ENCODE assay signal across 1 cellular context in the genomic region with DNA sequence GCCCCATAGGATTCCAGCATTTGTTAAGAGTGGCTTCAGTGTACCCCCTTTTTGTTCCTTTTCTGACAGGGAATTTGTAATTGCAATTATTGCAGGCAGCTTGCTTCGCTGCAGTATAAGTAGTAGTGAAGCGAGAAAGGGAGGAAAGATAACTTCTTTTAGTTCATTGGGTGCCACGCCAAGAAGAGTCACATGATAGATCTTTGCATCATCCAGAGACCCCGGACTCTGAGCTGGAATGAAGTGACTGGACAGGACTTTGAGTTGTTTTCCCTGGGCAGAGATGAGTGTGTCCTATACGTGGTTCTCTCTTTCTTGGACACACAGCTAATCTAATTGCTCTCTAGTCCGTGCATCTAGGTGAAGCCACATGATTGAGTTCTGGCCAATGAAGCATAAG.
A peak's percentile ranks its signal among the peaks of the same experiment; 100 is the strongest.
TF ChIP-seq lines count a peak whose summit lies in the region.

No MANE protein-coding gene starts in this region.

TF ChIP-seq in HepG2, 621 proteins besides CTCF, POLR2A, EP300 and RAD21 (continued from another document and continues in another):
- TF ChIP-seq ZNF33A (CRISPR knock-in tag; IDR thresholded peaks at IDR 0.05; ENCODE audit: borderline replicate concordance), result no peak
- TF ChIP-seq ZNF619 (CRISPR knock-in tag; IDR thresholded peaks at IDR 0.05), result no peak
- TF ChIP-seq SRSF1 (optimal IDR thresholded peaks at IDR 0.05; ENCODE audit: low read depth, low read length), result no peak
- TF ChIP-seq, protein P1, sequence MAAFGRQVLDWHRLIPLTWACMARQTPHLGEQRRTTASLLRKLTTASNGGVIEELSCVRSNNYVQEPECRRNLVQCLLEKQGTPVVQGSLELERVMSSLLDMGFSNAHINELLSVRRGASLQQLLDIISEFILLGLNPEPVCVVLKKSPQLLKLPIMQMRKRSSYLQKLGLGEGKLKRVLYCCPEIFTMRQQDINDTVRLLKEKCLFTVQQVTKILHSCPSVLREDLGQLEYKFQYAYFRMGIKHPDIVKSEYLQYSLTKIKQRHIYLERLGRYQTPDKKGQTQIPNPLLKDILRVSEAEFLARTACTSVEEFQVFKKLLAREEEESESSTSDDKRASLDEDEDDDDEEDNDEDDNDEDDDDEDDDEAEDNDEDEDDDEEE (CRISPR knock-in tag; IDR thresholded peaks at IDR 0.05), result no peak
- no peak for TF ChIP-seq KDM6A (CRISPR knock-in tag; IDR thresholded peaks at IDR 0.05; ENCODE audit: low read depth)
- TF ChIP-seq, protein P2, sequence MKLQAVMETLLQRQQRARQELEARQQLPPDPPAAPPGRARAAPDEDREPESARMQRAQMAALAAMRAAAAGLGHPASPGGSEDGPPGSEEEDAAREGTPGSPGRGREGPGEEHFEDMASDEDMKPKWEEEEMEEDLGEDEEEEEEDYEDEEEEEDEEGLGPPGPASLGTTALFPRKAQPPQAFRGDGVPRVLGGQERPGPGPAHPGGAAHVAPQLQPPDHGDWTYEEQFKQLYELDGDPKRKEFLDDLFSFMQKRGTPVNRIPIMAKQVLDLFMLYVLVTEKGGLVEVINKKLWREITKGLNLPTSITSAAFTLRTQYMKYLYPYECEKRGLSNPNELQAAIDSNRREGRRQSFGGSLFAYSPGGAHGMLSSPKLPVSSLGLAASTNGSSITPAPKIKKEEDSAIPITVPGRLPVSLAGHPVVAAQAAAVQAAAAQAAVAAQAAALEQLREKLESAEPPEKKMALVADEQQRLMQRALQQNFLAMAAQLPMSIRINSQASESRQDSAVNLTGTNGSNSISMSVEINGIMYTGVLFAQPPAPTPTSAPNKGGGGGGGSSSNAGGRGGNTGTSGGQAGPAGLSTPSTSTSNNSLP (IDR thresholded peaks at IDR 0.05; ENCODE audit: low read depth, low read length), result 0 out of 2 replicates have a peak, but pooled peaks have one; percentile 58
- no peak for TF ChIP-seq JUND (CRISPR knock-in tag; IDR thresholded peaks at IDR 0.05)
- no peak for TF ChIP-seq EED (CRISPR knock-in tag; IDR thresholded peaks at IDR 0.05)
- TF ChIP-seq PCBP2 (optimal IDR thresholded peaks at IDR 0.05; ENCODE audit: low read depth, low read length, poor library complexity, severe bottlenecking), result no peak
- TF ChIP-seq, protein P3, sequence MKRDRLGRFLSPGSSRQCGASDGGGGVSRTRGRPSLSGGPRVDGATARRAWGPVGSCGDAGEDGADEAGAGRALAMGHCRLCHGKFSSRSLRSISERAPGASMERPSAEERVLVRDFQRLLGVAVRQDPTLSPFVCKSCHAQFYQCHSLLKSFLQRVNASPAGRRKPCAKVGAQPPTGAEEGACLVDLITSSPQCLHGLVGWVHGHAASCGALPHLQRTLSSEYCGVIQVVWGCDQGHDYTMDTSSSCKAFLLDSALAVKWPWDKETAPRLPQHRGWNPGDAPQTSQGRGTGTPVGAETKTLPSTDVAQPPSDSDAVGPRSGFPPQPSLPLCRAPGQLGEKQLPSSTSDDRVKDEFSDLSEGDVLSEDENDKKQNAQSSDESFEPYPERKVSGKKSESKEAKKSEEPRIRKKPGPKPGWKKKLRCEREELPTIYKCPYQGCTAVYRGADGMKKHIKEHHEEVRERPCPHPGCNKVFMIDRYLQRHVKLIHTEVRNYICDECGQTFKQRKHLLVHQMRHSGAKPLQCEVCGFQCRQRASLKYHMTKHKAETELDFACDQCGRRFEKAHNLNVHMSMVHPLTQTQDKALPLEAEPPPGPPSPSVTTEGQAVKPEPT (CRISPR knock-in tag; IDR thresholded peaks at IDR 0.05; ENCODE audit: low read depth), result no peak
- TF ChIP-seq EHMT2 (IDR thresholded peaks at IDR 0.05; ENCODE audit: borderline replicate concordance, low read depth, low read length), result peak; percentile 70; the same call in 1 of the 2 replicates
- no peak for TF ChIP-seq PHF5A (CRISPR knock-in tag; IDR thresholded peaks at IDR 0.05; ENCODE audit: low read depth, unreplicated experiment)
- no peak for TF ChIP-seq ZNF780A (CRISPR knock-in tag; IDR thresholded peaks at IDR 0.05)
- TF ChIP-seq ZNF432 (CRISPR knock-in tag; IDR thresholded peaks at IDR 0.05; ENCODE audit: borderline replicate concordance), result no peak
- TF ChIP-seq HNF4G (IDR thresholded peaks at IDR 0.05; ENCODE audit: borderline replicate concordance, low read depth, low read length), result peak; percentile 75
- TF ChIP-seq HNF4G (CRISPR knock-in tag; IDR thresholded peaks at IDR 0.05; ENCODE audit: borderline replicate concordance, low read depth), result no peak
- no peak for TF ChIP-seq ZNF143 (CRISPR knock-in tag; IDR thresholded peaks at IDR 0.05)
- no peak for TF ChIP-seq IKZF5 (CRISPR knock-in tag; IDR thresholded peaks at IDR 0.05)
- no peak for TF ChIP-seq RFX3 (CRISPR knock-in tag; IDR thresholded peaks at IDR 0.05)
- TF ChIP-seq ZNF333 (CRISPR knock-in tag; IDR thresholded peaks at IDR 0.05; ENCODE audit: borderline replicate concordance), result no peak
- no peak for TF ChIP-seq SIN3B (IDR thresholded peaks at IDR 0.05; ENCODE audit: low read length)
- TF ChIP-seq, protein P4, sequence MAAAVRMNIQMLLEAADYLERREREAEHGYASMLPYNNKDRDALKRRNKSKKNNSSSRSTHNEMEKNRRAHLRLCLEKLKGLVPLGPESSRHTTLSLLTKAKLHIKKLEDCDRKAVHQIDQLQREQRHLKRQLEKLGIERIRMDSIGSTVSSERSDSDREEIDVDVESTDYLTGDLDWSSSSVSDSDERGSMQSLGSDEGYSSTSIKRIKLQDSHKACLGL (CRISPR knock-in tag; IDR thresholded peaks at IDR 0.05), result no peak
- no peak for TF ChIP-seq ZFP90 (CRISPR knock-in tag; IDR thresholded peaks at IDR 0.05; ENCODE audit: borderline replicate concordance)
- peak; percentile 97; the same call in 1 of the 2 replicates for TF ChIP-seq HOMEZ (CRISPR knock-in tag; IDR thresholded peaks at IDR 0.05; ENCODE audit: low read depth)
- no peak for TF ChIP-seq RBM39 (IDR thresholded peaks at IDR 0.05; ENCODE audit: low read depth, low read length, poor library complexity, severe bottlenecking)
- no peak for TF ChIP-seq SNRNP70 (IDR thresholded peaks at IDR 0.05; ENCODE audit: low read depth, low read length)
- no peak for TF ChIP-seq ZFP1 (CRISPR knock-in tag; IDR thresholded peaks at IDR 0.05)
- TF ChIP-seq, protein P5, sequence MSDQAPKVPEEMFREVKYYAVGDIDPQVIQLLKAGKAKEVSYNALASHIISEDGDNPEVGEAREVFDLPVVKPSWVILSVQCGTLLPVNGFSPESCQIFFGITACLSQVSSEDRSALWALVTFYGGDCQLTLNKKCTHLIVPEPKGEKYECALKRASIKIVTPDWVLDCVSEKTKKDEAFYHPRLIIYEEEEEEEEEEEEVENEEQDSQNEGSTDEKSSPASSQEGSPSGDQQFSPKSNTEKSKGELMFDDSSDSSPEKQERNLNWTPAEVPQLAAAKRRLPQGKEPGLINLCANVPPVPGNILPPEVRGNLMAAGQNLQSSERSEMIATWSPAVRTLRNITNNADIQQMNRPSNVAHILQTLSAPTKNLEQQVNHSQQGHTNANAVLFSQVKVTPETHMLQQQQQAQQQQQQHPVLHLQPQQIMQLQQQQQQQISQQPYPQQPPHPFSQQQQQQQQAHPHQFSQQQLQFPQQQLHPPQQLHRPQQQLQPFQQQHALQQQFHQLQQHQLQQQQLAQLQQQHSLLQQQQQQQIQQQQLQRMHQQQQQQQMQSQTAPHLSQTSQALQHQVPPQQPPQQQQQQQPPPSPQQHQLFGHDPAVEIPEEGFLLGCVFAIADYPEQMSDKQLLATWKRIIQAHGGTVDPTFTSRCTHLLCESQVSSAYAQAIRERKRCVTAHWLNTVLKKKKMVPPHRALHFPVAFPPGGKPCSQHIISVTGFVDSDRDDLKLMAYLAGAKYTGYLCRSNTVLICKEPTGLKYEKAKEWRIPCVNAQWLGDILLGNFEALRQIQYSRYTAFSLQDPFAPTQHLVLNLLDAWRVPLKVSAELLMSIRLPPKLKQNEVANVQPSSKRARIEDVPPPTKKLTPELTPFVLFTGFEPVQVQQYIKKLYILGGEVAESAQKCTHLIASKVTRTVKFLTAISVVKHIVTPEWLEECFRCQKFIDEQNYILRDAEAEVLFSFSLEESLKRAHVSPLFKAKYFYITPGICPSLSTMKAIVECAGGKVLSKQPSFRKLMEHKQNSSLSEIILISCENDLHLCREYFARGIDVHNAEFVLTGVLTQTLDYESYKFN (CRISPR knock-in tag; conservative IDR thresholded peaks at IDR 0.05), result peak; percentile 57; the same call in 1 of the 2 replicates
- no peak for TF ChIP-seq PBX3 (CRISPR knock-in tag; IDR thresholded peaks at IDR 0.05; ENCODE audit: borderline replicate concordance)
- no peak for TF ChIP-seq ZNF501 (CRISPR knock-in tag; IDR thresholded peaks at IDR 0.05)
- no peak for TF ChIP-seq ZUFSP (CRISPR knock-in tag; IDR thresholded peaks at IDR 0.05; ENCODE audit: borderline replicate concordance)
- TF ChIP-seq, protein P6, sequence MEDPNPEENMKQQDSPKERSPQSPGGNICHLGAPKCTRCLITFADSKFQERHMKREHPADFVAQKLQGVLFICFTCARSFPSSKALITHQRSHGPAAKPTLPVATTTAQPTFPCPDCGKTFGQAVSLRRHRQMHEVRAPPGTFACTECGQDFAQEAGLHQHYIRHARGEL (CRISPR knock-in tag; IDR thresholded peaks at IDR 0.05), result no peak
- no peak for TF ChIP-seq FOSL1 (CRISPR knock-in tag; IDR thresholded peaks at IDR 0.05; ENCODE audit: borderline replicate concordance)
- no peak for TF ChIP-seq TRIM22 (IDR thresholded peaks at IDR 0.05)
- no peak for TF ChIP-seq ZNF672 (CRISPR knock-in tag; IDR thresholded peaks at IDR 0.05)
- no peak for TF ChIP-seq MTA3 (CRISPR knock-in tag; IDR thresholded peaks at IDR 0.05)
- TF ChIP-seq ZNF180 (CRISPR knock-in tag; IDR thresholded peaks at IDR 0.05; ENCODE audit: borderline replicate concordance, low read depth), result no peak
- TF ChIP-seq MED1 (CRISPR knock-in tag; IDR thresholded peaks at IDR 0.05), result peak; percentile 73
- TF ChIP-seq, protein P7, sequence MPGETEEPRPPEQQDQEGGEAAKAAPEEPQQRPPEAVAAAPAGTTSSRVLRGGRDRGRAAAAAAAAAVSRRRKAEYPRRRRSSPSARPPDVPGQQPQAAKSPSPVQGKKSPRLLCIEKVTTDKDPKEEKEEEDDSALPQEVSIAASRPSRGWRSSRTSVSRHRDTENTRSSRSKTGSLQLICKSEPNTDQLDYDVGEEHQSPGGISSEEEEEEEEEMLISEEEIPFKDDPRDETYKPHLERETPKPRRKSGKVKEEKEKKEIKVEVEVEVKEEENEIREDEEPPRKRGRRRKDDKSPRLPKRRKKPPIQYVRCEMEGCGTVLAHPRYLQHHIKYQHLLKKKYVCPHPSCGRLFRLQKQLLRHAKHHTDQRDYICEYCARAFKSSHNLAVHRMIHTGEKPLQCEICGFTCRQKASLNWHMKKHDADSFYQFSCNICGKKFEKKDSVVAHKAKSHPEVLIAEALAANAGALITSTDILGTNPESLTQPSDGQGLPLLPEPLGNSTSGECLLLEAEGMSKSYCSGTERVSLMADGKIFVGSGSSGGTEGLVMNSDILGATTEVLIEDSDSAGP (CRISPR knock-in tag; IDR thresholded peaks at IDR 0.05; ENCODE audit: borderline replicate concordance), result no peak
